Comparison of ENCODE assay signal across 11 cellular contexts in the genomic region with DNA sequence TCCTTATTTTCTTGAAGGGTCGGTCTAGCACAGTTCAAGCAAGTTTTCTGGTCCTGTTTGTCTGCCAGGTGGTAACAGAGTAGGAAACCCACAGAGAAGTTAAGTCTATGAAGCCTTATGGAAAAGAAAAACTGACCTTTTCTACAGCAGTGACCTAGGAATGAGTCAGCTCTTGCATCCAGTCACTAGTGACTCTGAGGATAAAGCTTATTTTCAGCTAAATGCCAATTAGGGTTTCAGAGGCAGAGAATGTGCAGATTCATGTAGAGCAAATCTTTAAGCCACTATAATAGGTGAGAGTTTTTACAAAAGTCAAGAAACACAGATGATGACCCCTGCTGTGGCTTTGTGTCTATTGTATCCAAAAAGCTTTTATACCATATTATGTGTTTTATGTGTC.
A peak's percentile ranks its signal among the peaks of the same experiment; 100 is the strongest.
DNase-seq lines count a peak whose midpoint lies in the region; ATAC-seq, FAIRE-seq and TF ChIP-seq lines count a peak whose summit lies in the region.
"Had no signal": no experiment of that assay in that cellular context is flagged by ENCODE, and none has a peak within 500 bp of the region (broad histone marks: within the 10 kb centered on the region; RNA-seq: fewer than 3 reads in every experiment).

No MANE protein-coding gene starts in this region.

- ATAC-seq in A549 = peak in 1 of 2 experiments; percentile 39; a peak in 1 of 6 replicates
- ATAC-seq in natural killer cell treated with Interleukin-12 subunit alpha and Interleukin-12 subunit beta and Interleukin-15 and Interleukin-18, amount 100 ng/mL, for 72 hours = no peak
- ATAC-seq: activated CD4-positive, CD25-positive, alpha-beta regulatory T cell treated with anti-CD3 and anti-CD28 coated beads, Interleukin-2, amount 50 U/mL, for 24 hours had no signal

- H3K36me3 ChIP-seq in HEK293 (ENCODE audit: control insufficient read depth in 2 of 2, insufficient read depth in 1 of 2, low read length in 2 of 2) = no peaks in the 10 kb centered on the region
- H3K36me3 ChIP-seq: adrenal gland had no signal

- H3K9me3 Mint-ChIP-seq in natural killer cell treated with Interleukin-12 subunit alpha and Interleukin-12 subunit beta and Interleukin-15 and Interleukin-18, amount 100 ng/mL, for 72 hours = no peaks in the 10 kb centered on the region
- no peaks in the 10 kb centered on the region for H3K9me3 Mint-ChIP-seq in progenitor cell of endocrine pancreas (ENCODE audit: low read depth)
- H3K9me3 Mint-ChIP-seq: CD4-positive, CD25-positive, alpha-beta regulatory T cell had no signal

- peak in 1 of 2 experiments; percentile 2 for DNase-seq in A549 (ENCODE audit: low read depth in 1 of 2, low spot score in 1 of 2)
- peak; percentile 60 for DNase-seq in amniotic epithelial cell (ENCODE audit: low read depth)
- DNase-seq in iPS-NIHi7 (ENCODE audit: extremely low spot score) = peak; percentile 18
- DNase-seq in GM13976 (ENCODE audit: low spot score) = no peak
- DNase-seq in putamen (ENCODE audit: low spot score) = no peak
- DNase-seq in natural killer cell treated with Interleukin-12 subunit alpha and Interleukin-12 subunit beta and Interleukin-15 and Interleukin-18, amount 100 ng/mL, for 72 hours (ENCODE audit: low spot score) = no peak
- no peak for DNase-seq in progenitor cell of endocrine pancreas (ENCODE audit: low spot score, unreplicated experiment)
- DNase-seq: CD4-positive, CD25-positive, alpha-beta regulatory T cell had no signal

- H3K4me3 ChIP-seq in A549 (no peak overlapping the region), HEK293 (ENCODE audit: low read depth, low read length) (no peak overlapping the region)
- H3K4me3 ChIP-seq: adrenal gland had no signal

- H3K4me2 ChIP-seq in A549 = peak overlapping the region; percentile 36; the same call in 2 of the 3 replicates

- H3K27ac ChIP-seq in A549 (peak overlapping the region in 1 of 2 experiments; percentile 28; a peak in 1 of 6 replicates), HEK293 (ENCODE audit: extremely low read depth, low read depth, low read length) (no peak overlapping the region)

- POLR2A ChIA-PET in A549 (lab: Yijun Ruan, JAX) (no interaction called here), HEK293 (lab: Yijun Ruan, JAX) (no interaction called here)

- no peak for FAIRE-seq in A549 (lab: Jason Lieb, UNC)

- H3K9me3 ChIP-seq in A549 (no peaks in the 10 kb centered on the region), HEK293 (ENCODE audit: control insufficient read depth, insufficient read depth, low read depth, low read length) (no peaks in the 10 kb centered on the region)
- H3K9me3 ChIP-seq: adrenal gland had no signal

- H3K4me1 ChIP-seq in A549 = peaks cover 9% of the 10 kb centered on the region; the same call in 2 of the 3 replicates
- H3K4me1 ChIP-seq in HEK293 (ENCODE audit: control insufficient read depth, insufficient read depth, low read length) = no peaks in the 10 kb centered on the region

- 34% methylated on average over 1 of the region's 1 CpG for WGBS in A549 (ENCODE audit: missing lambda C conversion rate)

- TF ChIP-seq CTCF in A549 (IDR thresholded peaks at IDR 0.05) (no peak), HEK293 (tag by site-specific recombination; IDR thresholded peaks at IDR 0.05) (no peak), GM13976 (IDR thresholded peaks at IDR 0.05; ENCODE audit: borderline replicate concordance, control extremely low read depth, extremely low read depth, insufficient read depth, missing control alignments) (no peak), progenitor cell of endocrine pancreas (IDR thresholded peaks at IDR 0.05; ENCODE audit: unreplicated experiment) (no peak)

- no peak overlapping the region for H3K4me3 Mint-ChIP-seq in natural killer cell treated with Interleukin-12 subunit alpha and Interleukin-12 subunit beta and Interleukin-15 and Interleukin-18, amount 100 ng/mL, for 72 hours
- no peak overlapping the region for H3K4me3 Mint-ChIP-seq in progenitor cell of endocrine pancreas (ENCODE audit: low read depth)
- H3K4me3 Mint-ChIP-seq: CD4-positive, CD25-positive, alpha-beta regulatory T cell had no signal

- no peak for TF ChIP-seq EP300 in A549 (IDR thresholded peaks at IDR 0.05)

- H3K36me3 Mint-ChIP-seq in natural killer cell treated with Interleukin-12 subunit alpha and Interleukin-12 subunit beta and Interleukin-15 and Interleukin-18, amount 100 ng/mL, for 72 hours = no peaks in the 10 kb centered on the region
- H3K36me3 Mint-ChIP-seq in progenitor cell of endocrine pancreas (ENCODE audit: insufficient read depth) = no peaks in the 10 kb centered on the region

- peaks cover 0 to 4% of the 10 kb centered on the region in 2 donors for H3K4me1 Mint-ChIP-seq in natural killer cell treated with Interleukin-12 subunit alpha and Interleukin-12 subunit beta and Interleukin-15 and Interleukin-18, amount 100 ng/mL, for 72 hours (ENCODE audit: low read depth in 2 of 2)
- H3K4me1 Mint-ChIP-seq in progenitor cell of endocrine pancreas (ENCODE audit: low read depth) = no peaks in the 10 kb centered on the region

- CTCF ChIA-PET in A549 (lab: Yijun Ruan, JAX) (no interaction called here), HEK293 (lab: Yijun Ruan, JAX) (interaction anchor here (0.6 kb wide), 1 partner anchor 13 kb away, joined by 3 read pairs; no protein-coding TSS in a partner anchor)

- no peaks in the 10 kb centered on the region for H3K27me3 Mint-ChIP-seq in natural killer cell treated with Interleukin-12 subunit alpha and Interleukin-12 subunit beta and Interleukin-15 and Interleukin-18, amount 100 ng/mL, for 72 hours
- H3K27me3 Mint-ChIP-seq in progenitor cell of endocrine pancreas = no peaks in the 10 kb centered on the region
- H3K27me3 Mint-ChIP-seq: CD4-positive, CD25-positive, alpha-beta regulatory T cell had no signal

- no peak for TF ChIP-seq POLR2A in A549 (IDR thresholded peaks at IDR 0.05; ENCODE audit: low read length)

- in situ Hi-C loops in GM13976 (cut with MboI; ENCODE audit: low sequenced_read_pairs, unreplicated experiment) = no loop called here

- TF ChIP-seq RAD21 in A549 (conservative IDR thresholded peaks at IDR 0.05 in 1 of 2, IDR thresholded peaks at IDR 0.05 in 1 of 2) = no peak

- no peak overlapping the region for H3K27ac Mint-ChIP-seq in natural killer cell treated with Interleukin-12 subunit alpha and Interleukin-12 subunit beta and Interleukin-15 and Interleukin-18, amount 100 ng/mL, for 72 hours
- no peak overlapping the region for H3K27ac Mint-ChIP-seq in progenitor cell of endocrine pancreas
- H3K27ac Mint-ChIP-seq: CD4-positive, CD25-positive, alpha-beta regulatory T cell had no signal

TF ChIP-seq in A549, 52 proteins besides CTCF, POLR2A, EP300 and RAD21:
- TF ChIP-seq EHF (CRISPR knock-in tag; IDR thresholded peaks at IDR 0.05) (no peak), FOSL2 (IDR thresholded peaks at IDR 0.05) (peak; percentile 19; the same call in 1 of the 2 replicates), FOSL2 (CRISPR knock-in tag; IDR thresholded peaks at IDR 0.05) (no peak)
TF ChIP-seq in A549: peak in this region for 1.

TF ChIP-seq in HEK293, 187 proteins besides CTCF, POLR2A, EP300 and RAD21:
- TF ChIP-seq ZNF670 (tag by site-specific recombination; IDR thresholded peaks at IDR 0.05; ENCODE audit: low read depth) = no peak
- no peak for TF ChIP-seq ZNF677 (tag by site-specific recombination; IDR thresholded peaks at IDR 0.05)
- TF ChIP-seq, protein P1, sequence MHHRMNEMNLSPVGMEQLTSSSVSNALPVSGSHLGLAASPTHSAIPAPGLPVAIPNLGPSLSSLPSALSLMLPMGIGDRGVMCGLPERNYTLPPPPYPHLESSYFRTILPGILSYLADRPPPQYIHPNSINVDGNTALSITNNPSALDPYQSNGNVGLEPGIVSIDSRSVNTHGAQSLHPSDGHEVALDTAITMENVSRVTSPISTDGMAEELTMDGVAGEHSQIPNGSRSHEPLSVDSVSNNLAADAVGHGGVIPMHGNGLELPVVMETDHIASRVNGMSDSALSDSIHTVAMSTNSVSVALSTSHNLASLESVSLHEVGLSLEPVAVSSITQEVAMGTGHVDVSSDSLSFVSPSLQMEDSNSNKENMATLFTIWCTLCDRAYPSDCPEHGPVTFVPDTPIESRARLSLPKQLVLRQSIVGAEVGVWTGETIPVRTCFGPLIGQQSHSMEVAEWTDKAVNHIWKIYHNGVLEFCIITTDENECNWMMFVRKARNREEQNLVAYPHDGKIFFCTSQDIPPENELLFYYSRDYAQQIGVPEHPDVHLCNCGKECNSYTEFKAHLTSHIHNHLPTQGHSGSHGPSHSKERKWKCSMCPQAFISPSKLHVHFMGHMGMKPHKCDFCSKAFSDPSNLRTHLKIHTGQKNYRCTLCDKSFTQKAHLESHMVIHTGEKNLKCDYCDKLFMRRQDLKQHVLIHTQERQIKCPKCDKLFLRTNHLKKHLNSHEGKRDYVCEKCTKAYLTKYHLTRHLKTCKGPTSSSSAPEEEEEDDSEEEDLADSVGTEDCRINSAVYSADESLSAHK (tag by site-specific recombination; IDR thresholded peaks at IDR 0.05) = no peak
- TF ChIP-seq, protein P2, sequence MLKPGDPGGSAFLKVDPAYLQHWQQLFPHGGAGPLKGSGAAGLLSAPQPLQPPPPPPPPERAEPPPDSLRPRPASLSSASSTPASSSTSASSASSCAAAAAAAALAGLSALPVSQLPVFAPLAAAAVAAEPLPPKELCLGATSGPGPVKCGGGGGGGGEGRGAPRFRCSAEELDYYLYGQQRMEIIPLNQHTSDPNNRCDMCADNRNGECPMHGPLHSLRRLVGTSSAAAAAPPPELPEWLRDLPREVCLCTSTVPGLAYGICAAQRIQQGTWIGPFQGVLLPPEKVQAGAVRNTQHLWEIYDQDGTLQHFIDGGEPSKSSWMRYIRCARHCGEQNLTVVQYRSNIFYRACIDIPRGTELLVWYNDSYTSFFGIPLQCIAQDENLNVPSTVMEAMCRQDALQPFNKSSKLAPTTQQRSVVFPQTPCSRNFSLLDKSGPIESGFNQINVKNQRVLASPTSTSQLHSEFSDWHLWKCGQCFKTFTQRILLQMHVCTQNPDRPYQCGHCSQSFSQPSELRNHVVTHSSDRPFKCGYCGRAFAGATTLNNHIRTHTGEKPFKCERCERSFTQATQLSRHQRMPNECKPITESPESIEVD (tag by site-specific recombination; IDR thresholded peaks at IDR 0.05) = peak; percentile 72

Comparison
In these comparisons a context has a peak if more than half of its experiments do, and no peak if none do; other contexts are left out.
1. DNase-seq: peak in amniotic epithelial cell (single experiment) and iPS-NIHi7 (single experiment); none in GM13976 (single experiment), putamen (single experiment), natural killer cell treated with Interleukin-12 subunit alpha and Interleukin-12 subunit beta and Interleukin-15 and Interleukin-18, amount 100 ng/mL, for 72 hours (single experiment) and progenitor cell of endocrine pancreas (single experiment).